In the genomic region with DNA sequence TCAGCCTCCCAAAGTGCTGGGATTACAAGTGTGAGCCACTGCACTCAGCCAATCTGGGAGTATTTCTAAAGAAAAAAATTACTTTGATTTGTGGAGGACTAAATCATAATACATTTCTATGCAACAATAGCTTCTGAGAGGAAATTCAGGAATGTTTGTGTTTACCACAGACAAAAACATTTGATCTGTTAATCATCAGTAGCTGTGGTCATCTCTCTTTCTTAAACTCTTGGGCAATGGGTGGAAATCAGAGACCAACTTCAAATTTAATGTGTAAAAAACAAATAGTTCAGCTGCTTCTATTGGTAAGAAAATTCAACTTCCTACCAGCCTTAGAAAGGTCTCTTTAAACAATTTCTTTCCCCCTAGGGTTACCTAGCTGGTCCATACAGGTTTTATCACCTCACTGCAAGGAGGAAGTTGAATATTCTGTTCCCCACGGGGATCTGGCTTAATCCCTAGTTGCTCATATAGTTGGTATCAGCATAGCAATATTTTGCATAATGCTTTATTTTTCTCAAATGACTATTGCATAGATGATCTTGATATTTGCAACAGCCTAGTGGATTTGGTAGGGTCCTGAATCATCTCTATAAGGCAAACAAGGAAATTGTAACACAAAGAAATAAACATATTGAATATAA, we compare ENCODE assay signal across 22 cellular contexts. TPM values are rescaled to one million over a fixed set of nuclear protein-coding genes. Genes with fewer than 3 reads are reported as not detected.
DNase-seq lines count a peak whose midpoint lies in the region; ATAC-seq and TF ChIP-seq lines count a peak whose summit lies in the region.
"Had no signal": no experiment of that assay in that cellular context is flagged by ENCODE, and none has a peak within 500 bp of the region (broad histone marks: within the 10 kb centered on the region; RNA-seq: fewer than 3 reads in every experiment).

No MANE protein-coding gene starts in this region.

- no peaks in the 10 kb centered on the region for H3K36me3 Mint-ChIP-seq in activated CD4-positive, alpha-beta T cell treated with anti-CD3 and anti-CD28 coated beads, Interleukin-2, amount 10 ng/mL, durations not matched to agents 24 days and 14 days (ENCODE audit: low read depth)
- H3K36me3 Mint-ChIP-seq: CD8-positive, alpha-beta T cell; memory B cell had no signal

- no peak for TF ChIP-seq POLR2A in right lobe of liver (IDR thresholded peaks at IDR 0.05)

- ATAC-seq in right lobe of liver (no peak), GM19395 (IDR thresholded peaks at IDR 0.05; ENCODE audit: unreplicated experiment) (no peak)
- ATAC-seq: CD8-positive, alpha-beta T cell; HepG2 had no signal

- no peaks in the 10 kb centered on the region for H3K9me3 ChIP-seq in right lobe of liver
- H3K9me3 ChIP-seq: SJCRH30, stomach had no signal

- no peaks in the 10 kb centered on the region for H3K27me3 ChIP-seq in right lobe of liver
- H3K27me3 ChIP-seq: SJCRH30, stomach had no signal

- H3K4me3 ChIP-seq in foreskin fibroblast (ENCODE audit: low read depth in 1 of 2, low read length in 2 of 2) = no peak overlapping the region
- no peak overlapping the region for H3K4me3 ChIP-seq in right lobe of liver
- H3K4me3 ChIP-seq: SJCRH30, stomach had no signal

- H3K36me3 ChIP-seq in right lobe of liver = no peaks in the 10 kb centered on the region
- H3K36me3 ChIP-seq: SJCRH30, stomach had no signal

- 54% methylated on average over 1 of the region's 1 CpG for WGBS in right lobe of liver (ENCODE audit: insufficient coverage, low coverage, low lambda C conversion rate, missing lambda C conversion rate)

- H3K4me1 ChIP-seq in right lobe of liver = peaks cover 0 to 15% (median 2%) of the 10 kb centered on the region in 4 donors
- H3K4me1 ChIP-seq: SJCRH30 had no signal

- peaks cover 6% of the 10 kb centered on the region for H3K27me3 Mint-ChIP-seq in activated CD4-positive, alpha-beta T cell treated with anti-CD3 and anti-CD28 coated beads, Interleukin-2, amount 10 ng/mL, durations not matched to agents 24 days and 14 days

- H3K9me3 Mint-ChIP-seq in activated CD4-positive, alpha-beta T cell treated with anti-CD3 and anti-CD28 coated beads, Interleukin-2, amount 10 ng/mL, durations not matched to agents 24 days and 14 days = no peaks in the 10 kb centered on the region
- H3K9me3 Mint-ChIP-seq: CD8-positive, alpha-beta T cell; memory B cell; neural crest cell had no signal

- no peak overlapping the region for H3K4me3 Mint-ChIP-seq in activated CD4-positive, alpha-beta T cell treated with anti-CD3 and anti-CD28 coated beads, Interleukin-2, amount 10 ng/mL, durations not matched to agents 24 days and 14 days
- H3K4me3 Mint-ChIP-seq: activated CD8-positive, alpha-beta memory T cell treated with anti-CD3 and anti-CD28 coated beads, Interleukin-2, amount 10 ng/mL, durations not matched to agents 7 days and 5 days; CD8-positive, alpha-beta T cell; memory B cell; neural crest cell had no signal

- H3K4me1 Mint-ChIP-seq in activated CD4-positive, alpha-beta T cell treated with anti-CD3 and anti-CD28 coated beads, Interleukin-2, amount 10 ng/mL, durations not matched to agents 24 days and 14 days = peaks cover 8% of the 10 kb centered on the region
- H3K4me1 Mint-ChIP-seq: memory B cell, neural crest cell had no signal

- no peak overlapping the region for H3K27ac ChIP-seq in right lobe of liver
- H3K27ac ChIP-seq: SJCRH30, stomach had no signal

- intact Hi-C loops in right lobe of liver (cut with DNase I) = no loop called here
- intact Hi-C loops in activated CD4-positive, alpha-beta T cell treated with anti-CD3 and anti-CD28 coated beads, Interleukin-2, amount 10 ng/mL, durations not matched to agents 24 days and 14 days (cut with micrococcal nuclease) = loop anchor here (2.0 kb wide), 1 partner anchor 52 kb away; no protein-coding TSS in a partner anchor

- TF ChIP-seq CTCF in foreskin fibroblast (IDR thresholded peaks at IDR 0.05; ENCODE audit: low read depth, low read length) (no peak), right lobe of liver (IDR thresholded peaks at IDR 0.05) (no peak)

- DNase-seq in AG08395 (ENCODE audit: low spot score) (peak; percentile 56), HCEC 1CT (peak; percentile 81), astrocyte of the hippocampus (ENCODE audit: low read depth, low spot score) (peak; percentile 28), foreskin fibroblast (peak; percentile 23 to 51), NCI-H446 treated with DMSO at 0.1 percent for 48 hours (lab: John Stamatoyannopoulos, UW) (no peak), right lobe of liver (no peak)
- no peak for DNase-seq in activated CD4-positive, alpha-beta T cell treated with anti-CD3 and anti-CD28 coated beads, Interleukin-2, amount 10 ng/mL, durations not matched to agents 24 days and 14 days
- DNase-seq: ACHN; activated CD8-positive, alpha-beta memory T cell treated with anti-CD3 and anti-CD28 coated beads, Interleukin-2, amount 10 ng/mL, durations not matched to agents 7 days and 5 days; amniotic stem cell; CD8-positive, alpha-beta T cell; DND-41; kidney; NCI-H2081; NCI-H524 treated with DMSO at 0.1 percent for 48 hours; retina; SJCRH30; stomach had no signal

- no peak overlapping the region for H3K27ac Mint-ChIP-seq in activated CD4-positive, alpha-beta T cell treated with anti-CD3 and anti-CD28 coated beads, Interleukin-2, amount 10 ng/mL, durations not matched to agents 24 days and 14 days
- H3K27ac Mint-ChIP-seq: CD8-positive, alpha-beta T cell; memory B cell had no signal

RNA-seq across cellular contexts. Expression of gene PPP4R2, which starts 20.3 kb away (rescaled TPM):
- 10 to 100 TPM; 23.7 to 56.1 (median 42.3) TPM for total RNA-seq in right lobe of liver
- 105 and 107 TPM in 2 replicates for total RNA-seq in activated CD4-positive, alpha-beta T cell treated with anti-CD3 and anti-CD28 coated beads, Interleukin-2, amount 10 ng/mL, durations not matched to agents 24 days and 14 days

Comparison
In these comparisons a context has a peak if more than half of its experiments do, and no peak if none do; other contexts are left out.
1. DNase-seq: peak in AG08395 (single experiment), HCEC 1CT (single experiment), astrocyte of the hippocampus (single experiment) and foreskin fibroblast (2 of 2); none in NCI-H446 treated with DMSO at 0.1 percent for 48 hours (single experiment), right lobe of liver (0 of 3) and activated CD4-positive, alpha-beta T cell treated with anti-CD3 and anti-CD28 coated beads, Interleukin-2, amount 10 ng/mL, durations not matched to agents 24 days and 14 days (single experiment).